In genomic region chr6:165999279-165999678, GRCh38 we compare ENCODE assay signal across 34 cellular contexts.
"Had no signal": no experiment of that assay in that cellular context is flagged by ENCODE, and none has a peak within 500 bp of the region (broad histone marks: within the 10 kb centered on the region; RNA-seq: fewer than 3 reads in every experiment).

No MANE protein-coding gene starts in this region.

- H3K9me3 ChIP-seq: adrenal gland, ascending aorta, breast epithelium, gastrocnemius medialis had no signal

- H3K36me3 ChIP-seq: adrenal gland, ascending aorta, breast epithelium, cardiac muscle cell, gastrocnemius medialis, heart left ventricle, WERI-Rb-1 had no signal

- H3K36me3 Mint-ChIP-seq: activated naive CD4-positive, alpha-beta T cell treated with anti-CD3 and anti-CD28 coated beads, Interleukin-2, amount 50 U/mL, for 24 hours; activated naive CD8-positive, alpha-beta T cell treated with anti-CD3 and anti-CD28 coated beads for 36 hours; brain had no signal

- H3K4me1 Mint-ChIP-seq: activated B cell treated with CpG ODN at 0.5 μM for 24 hours; activated naive CD4-positive, alpha-beta T cell treated with anti-CD3 and anti-CD28 coated beads, Interleukin-2, amount 50 U/mL, for 24 hours; activated naive CD8-positive, alpha-beta T cell treated with anti-CD3 and anti-CD28 coated beads for 36 hours; activated naive CD8-positive, alpha-beta T cell treated with anti-CD3 and anti-CD28 coated beads, Interleukin-2, amount 50 U/mL, for 24 hours; activated T-helper 17 cell treated with anti-CD3 and anti-CD28 coated beads, Interleukin-2, amount 50 U/mL, for 72 hours; T-helper 17 cell had no signal

- DNase-seq: activated B cell treated with CpG ODN at 0.5 μM for 24 hours; activated CD4-positive, alpha-beta T cell treated with anti-CD3 and anti-CD28 coated beads for 48 hours; activated CD4-positive, alpha-beta T cell treated with anti-CD3 and anti-CD28 coated beads, Interleukin-2, amount 50 U/mL, for 48 hours; activated CD8-positive, alpha-beta memory T cell treated with anti-CD3 and anti-CD28 coated beads for 24 hours; activated CD8-positive, alpha-beta T cell treated with anti-CD3 and anti-CD28 coated beads for 36 hours; activated effector memory CD4-positive, alpha-beta T cell treated with Interleukin-2 at 50 U/mL for 16 hours; activated gamma-delta T cell treated with Interleukin-2 at 50 U/mL for 16 hours; activated naive CD4-positive, alpha-beta T cell treated with Interleukin-2 at 50 U/mL for 16 hours; activated naive CD8-positive, alpha-beta T cell treated with anti-CD3 and anti-CD28 coated beads for 36 hours; activated naive CD8-positive, alpha-beta T cell treated with anti-CD3 and anti-CD28 coated beads, Interleukin-2, amount 50 U/mL, for 24 hours; activated T-cell treated with anti-CD3 and anti-CD28 coated beads, Interleukin-2, amount 50 U/mL, for 4 hours; adrenal gland; central memory CD4-positive, alpha-beta T cell; cortex of kidney; dermis blood vessel endothelial cell; effector CD4-positive, alpha-beta T cell; effector memory CD8-positive, alpha-beta T cell; foreskin fibroblast; gastrocnemius medialis; glutamatergic neuron; heart left ventricle; T-helper 1 cell; T-helper 17 cell; T1000; WERI-Rb-1 had no signal

- H3K4me1 ChIP-seq: adrenal gland, ascending aorta, breast epithelium, gastrocnemius medialis, heart left ventricle had no signal

- H3K27me3 ChIP-seq: adrenal gland, ascending aorta, breast epithelium had no signal

- H3K4me3 Mint-ChIP-seq: activated B cell treated with CpG ODN at 0.5 μM for 24 hours; activated CD8-positive, alpha-beta T cell treated with anti-CD3 and anti-CD28 coated beads for 36 hours; activated naive CD4-positive, alpha-beta T cell treated with anti-CD3 and anti-CD28 coated beads, Interleukin-2, amount 50 U/mL, for 24 hours; activated naive CD8-positive, alpha-beta T cell treated with anti-CD3 and anti-CD28 coated beads for 36 hours; activated naive CD8-positive, alpha-beta T cell treated with anti-CD3 and anti-CD28 coated beads, Interleukin-2, amount 50 U/mL, for 24 hours; activated T-cell treated with anti-CD3 and anti-CD28 coated beads, Interleukin-2, amount 50 U/mL, for 4 hours; activated T-helper 17 cell treated with anti-CD3 and anti-CD28 coated beads, Interleukin-2, amount 50 U/mL, for 72 hours; brain; effector memory CD8-positive, alpha-beta T cell; T-helper 17 cell; T-helper 2 cell treated with Interferon-gamma antibody and Interleukin-4, amounts not matched to agents 5 μg/mL and 100 μg/mL, for 36 hours had no signal

- H3K4me3 ChIP-seq: adrenal gland, ascending aorta, breast epithelium, cardiac muscle cell, gastrocnemius medialis, heart left ventricle had no signal

- H3K9me3 Mint-ChIP-seq: activated B cell treated with CpG ODN at 0.5 μM for 24 hours; activated CD8-positive, alpha-beta T cell treated with anti-CD3 and anti-CD28 coated beads for 36 hours; activated naive CD4-positive, alpha-beta T cell treated with anti-CD3 and anti-CD28 coated beads, Interleukin-2, amount 50 U/mL, for 24 hours; activated naive CD8-positive, alpha-beta T cell treated with anti-CD3 and anti-CD28 coated beads for 36 hours; activated naive CD8-positive, alpha-beta T cell treated with anti-CD3 and anti-CD28 coated beads, Interleukin-2, amount 50 U/mL, for 24 hours; activated T-cell treated with anti-CD3 and anti-CD28 coated beads, Interleukin-2, amount 50 U/mL, for 4 hours; activated T-helper 17 cell treated with anti-CD3 and anti-CD28 coated beads, Interleukin-2, amount 50 U/mL, for 72 hours; effector memory CD8-positive, alpha-beta T cell; T-helper 2 cell treated with Interferon-gamma antibody and Interleukin-4, amounts not matched to agents 5 μg/mL and 100 μg/mL, for 36 hours had no signal

- ATAC-seq: activated CD4-positive, CD25-positive, alpha-beta regulatory T cell treated with anti-CD3 and anti-CD28 coated beads, Interleukin-2, amount 50 U/mL, for 24 hours; activated CD8-positive, alpha-beta T cell treated with anti-CD3 and anti-CD28 coated beads for 36 hours; activated naive CD8-positive, alpha-beta T cell treated with anti-CD3 and anti-CD28 coated beads, Interleukin-2, amount 50 U/mL, for 24 hours; activated T-cell treated with anti-CD3 and anti-CD28 coated beads, Interleukin-2, amount 50 U/mL, for 4 hours; activated T-helper 17 cell treated with anti-CD3 and anti-CD28 coated beads, Interleukin-2, amount 50 U/mL, for 72 hours; effector memory CD8-positive, alpha-beta T cell; gastrocnemius medialis; heart left ventricle; T-helper 17 cell had no signal

- H3K27ac Mint-ChIP-seq: activated B cell treated with CpG ODN at 0.5 μM for 24 hours; activated CD8-positive, alpha-beta T cell treated with anti-CD3 and anti-CD28 coated beads for 36 hours; activated naive CD4-positive, alpha-beta T cell treated with anti-CD3 and anti-CD28 coated beads, Interleukin-2, amount 50 U/mL, for 24 hours; activated naive CD8-positive, alpha-beta T cell treated with anti-CD3 and anti-CD28 coated beads for 36 hours; activated naive CD8-positive, alpha-beta T cell treated with anti-CD3 and anti-CD28 coated beads, Interleukin-2, amount 50 U/mL, for 24 hours; activated T-helper 17 cell treated with anti-CD3 and anti-CD28 coated beads, Interleukin-2, amount 50 U/mL, for 72 hours; effector memory CD8-positive, alpha-beta T cell; T-helper 17 cell; T-helper 2 cell treated with Interferon-gamma antibody and Interleukin-4, amounts not matched to agents 5 μg/mL and 100 μg/mL, for 36 hours had no signal

- H3K27ac ChIP-seq: adrenal gland, ascending aorta, breast epithelium, cardiac muscle cell, epithelial cell of prostate, gastrocnemius medialis, heart left ventricle, WERI-Rb-1 had no signal
